Comparison of ENCODE assay signal across 9 cellular contexts in genomic region chr6:1381397-1382330, GRCh38. TPM values are rescaled to one million over a fixed set of nuclear protein-coding genes. Genes with fewer than 3 reads are reported as not detected.
DNase-seq lines count a peak whose midpoint lies in the region; ATAC-seq, FAIRE-seq and TF ChIP-seq lines count a peak whose summit lies in the region.
"Had no signal": no experiment of that assay in that cellular context is flagged by ENCODE, and none has a peak within 500 bp of the region (broad histone marks: within the 10 kb centered on the region; RNA-seq: fewer than 3 reads in every experiment).

No MANE protein-coding gene starts in this region.

- TF ChIP-seq CTCF in foreskin keratinocyte (conservative IDR thresholded peaks at IDR 0.05) (peak; percentile 82), osteoblast (IDR thresholded peaks at IDR 0.05; ENCODE audit: extremely low read depth, low read depth, low read length) (peak; percentile 43), uterus (IDR thresholded peaks at IDR 0.05) (peak; percentile 65 to 87 (median 74))

- intact Hi-C loops in uterus (cut with DNase I; ENCODE audit: low total_unique reads) = no loop called here

- no peak overlapping the region for H2AFZ ChIP-seq in osteoblast (ENCODE audit: low read length)

- peak overlapping the region; percentile 47 for H3K4me3 ChIP-seq in osteoblast (ENCODE audit: insufficient read depth, low read length)
- H3K4me3 ChIP-seq in uterus = no peak overlapping the region

- H3K36me3 ChIP-seq in osteoblast (ENCODE audit: insufficient read depth, low read length) (no peaks in the 10 kb centered on the region), uterus (no peaks in the 10 kb centered on the region)

- FAIRE-seq in GM12892 (lab: Jason Lieb, UNC) = no peak

- H3K4me1 ChIP-seq in foreskin keratinocyte = no peaks in the 10 kb centered on the region
- H3K4me1 ChIP-seq in osteoblast (ENCODE audit: insufficient read depth, low read length) = no peaks in the 10 kb centered on the region
- peaks cover 0 to 27% of the 10 kb centered on the region in 2 donors for H3K4me1 ChIP-seq in uterus

- ATAC-seq in foreskin keratinocyte (peak; percentile 75), GM19397 (IDR thresholded peaks at IDR 0.05; ENCODE audit: unreplicated experiment) (no peak)

- no peaks in the 10 kb centered on the region for H4K20me1 ChIP-seq in osteoblast (ENCODE audit: insufficient read depth, low read length)

- TF ChIP-seq POLR2A in GM12892 (IDR thresholded peaks at IDR 0.05; ENCODE audit: low read depth, low read length) (no peak), uterus (IDR thresholded peaks at IDR 0.05) (no peak)

- H3K4me2 ChIP-seq in osteoblast (ENCODE audit: insufficient read depth, low read length) = peak overlapping the region; percentile 57

- H3K27me3 ChIP-seq in foreskin keratinocyte = peaks cover 100% of the 10 kb centered on the region
- H3K27me3 ChIP-seq in osteoblast (ENCODE audit: insufficient read depth, low read length) = peaks cover 91% of the 10 kb centered on the region
- peaks cover 16 to 80% of the 10 kb centered on the region in 2 donors for H3K27me3 ChIP-seq in uterus

- DNase-seq in GM12892 (ENCODE audit: insufficient read length) = peak; percentile 68
- peak; percentile 2 for DNase-seq in NCI-H774 (lab: John Stamatoyannopoulos, UW)
- peak; percentile 82 to 84 for DNase-seq in activated T-cell treated with anti-CD3 and anti-CD28 coated beads, Interleukin-2, amount 50 U/mL, for 48 hours
- DNase-seq in foreskin keratinocyte = no peak
- DNase-seq in osteoblast (ENCODE audit: insufficient read length, low spot score, missing footprints) = peak; percentile 96
- DNase-seq in uterus = peak in 1 of 2 donors; percentile 41
- no peak for DNase-seq in RKO (ENCODE audit: low spot score)

- H3K27ac ChIP-seq in foreskin keratinocyte (no peak overlapping the region), osteoblast (ENCODE audit: low read depth, low read length) (no peak overlapping the region), uterus (no peak overlapping the region)

- no peaks in the 10 kb centered on the region for H3K79me2 ChIP-seq in osteoblast (ENCODE audit: insufficient read depth, low read length)

- H3K9me3 ChIP-seq in osteoblast (ENCODE audit: low read depth, low read length) (no peaks in the 10 kb centered on the region), uterus (no peaks in the 10 kb centered on the region)

RNA-seq across cellular contexts. Expression of gene FOXF2, which starts 7.7 kb away (rescaled TPM):
- polyA plus RNA-seq in GM12892 (2012; ENCODE audit: missing spikeins) = not detected
- total RNA-seq in foreskin keratinocyte (0.11 and 0.14 TPM in 2 replicates), osteoblast (1.1 and 2.1 TPM in 2 replicates), uterus (not detected)
- polyA plus RNA-seq in foreskin keratinocyte = 0.10 and 0.22 TPM in 2 replicates
- total RNA-seq: dermis microvascular lymphatic vessel endothelial cell had no signal

Comparison
In these comparisons a context has a peak if more than half of its experiments do, and no peak if none do; other contexts are left out.
1. DNase-seq: peak in GM12892 (single experiment), NCI-H774 (single experiment), activated T-cell treated with anti-CD3 and anti-CD28 coated beads, Interleukin-2, amount 50 U/mL, for 48 hours (2 of 2) and osteoblast (single experiment); none in foreskin keratinocyte (0 of 2) and RKO (single experiment).
2. Peak in every context shown above with its lines, with median percentiles within 50 percentile points of each other: CTCF ChIP-seq.